In genomic region chr17:72123496-72123963, GRCh38 we compare ENCODE assay signal across 1 cellular context.
TF ChIP-seq lines count a peak whose summit lies in the region.

No MANE protein-coding gene starts in this region.

TF ChIP-seq in HepG2, 621 proteins besides CTCF, POLR2A, EP300 and RAD21 (continued from another document and continues in another):
- no peak for TF ChIP-seq ZBTB2 (CRISPR knock-in tag; IDR thresholded peaks at IDR 0.05; ENCODE audit: low read depth)
- 0 out of 2 replicates have a peak, but pooled peaks have one; percentile 6 for TF ChIP-seq ZMYM3 (CRISPR knock-in tag; IDR thresholded peaks at IDR 0.05)
- no peak for TF ChIP-seq ZNF446 (CRISPR knock-in tag; IDR thresholded peaks at IDR 0.05)
- peak; percentile 22; the same call in 1 of the 2 replicates for TF ChIP-seq ZNF788 (CRISPR knock-in tag; IDR thresholded peaks at IDR 0.05; ENCODE audit: borderline replicate concordance)
- 0 out of 4 replicates have a peak, but pooled peaks of 1 of the 2 experiments have one; percentile 14 for TF ChIP-seq KLF16 (CRISPR knock-in tag; IDR thresholded peaks at IDR 0.05)
- TF ChIP-seq IKZF5 (CRISPR knock-in tag; IDR thresholded peaks at IDR 0.05), result no peak
- peak; percentile 32; the same call in 1 of the 2 replicates for TF ChIP-seq KDM3A (CRISPR knock-in tag; IDR thresholded peaks at IDR 0.05; ENCODE audit: low read depth)
- TF ChIP-seq NR2F6 (IDR thresholded peaks at IDR 0.05), result no peak; the same call in none of the 2 replicates
- TF ChIP-seq NR2F6 (CRISPR knock-in tag; IDR thresholded peaks at IDR 0.05), result no peak
- 0 out of 2 replicates have a peak, but pooled peaks have one; percentile 3 for TF ChIP-seq ZNF816 (CRISPR knock-in tag; IDR thresholded peaks at IDR 0.05; ENCODE audit: borderline replicate concordance)
- TF ChIP-seq NFKBIZ (CRISPR knock-in tag; IDR thresholded peaks at IDR 0.05), result no peak
- no peak for TF ChIP-seq HHEX (CRISPR knock-in tag; IDR thresholded peaks at IDR 0.05)
- TF ChIP-seq, protein P1, sequence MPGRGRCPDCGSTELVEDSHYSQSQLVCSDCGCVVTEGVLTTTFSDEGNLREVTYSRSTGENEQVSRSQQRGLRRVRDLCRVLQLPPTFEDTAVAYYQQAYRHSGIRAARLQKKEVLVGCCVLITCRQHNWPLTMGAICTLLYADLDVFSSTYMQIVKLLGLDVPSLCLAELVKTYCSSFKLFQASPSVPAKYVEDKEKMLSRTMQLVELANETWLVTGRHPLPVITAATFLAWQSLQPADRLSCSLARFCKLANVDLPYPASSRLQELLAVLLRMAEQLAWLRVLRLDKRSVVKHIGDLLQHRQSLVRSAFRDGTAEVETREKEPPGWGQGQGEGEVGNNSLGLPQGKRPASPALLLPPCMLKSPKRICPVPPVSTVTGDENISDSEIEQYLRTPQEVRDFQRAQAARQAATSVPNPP (CRISPR knock-in tag; IDR thresholded peaks at IDR 0.05), result no peak
- TF ChIP-seq KMT2B (CRISPR knock-in tag; IDR thresholded peaks at IDR 0.05), result 0 out of 2 replicates have a peak, but pooled peaks have one; percentile 12
- peak; percentile 59; the same call in 1 of the 2 replicates for TF ChIP-seq ZFP41 (CRISPR knock-in tag; IDR thresholded peaks at IDR 0.05; ENCODE audit: borderline replicate concordance)
- TF ChIP-seq TFDP1 (CRISPR knock-in tag; IDR thresholded peaks at IDR 0.05; ENCODE audit: borderline replicate concordance), result no peak
- TF ChIP-seq HOXD1 (CRISPR knock-in tag; IDR thresholded peaks at IDR 0.05), result 0 out of 2 replicates have a peak, but pooled peaks have one; percentile 13
- TF ChIP-seq ZNF747 (CRISPR knock-in tag; IDR thresholded peaks at IDR 0.05; ENCODE audit: borderline replicate concordance), result no peak; the same call in none of the 2 replicates
- TF ChIP-seq ZNF34 (CRISPR knock-in tag; IDR thresholded peaks at IDR 0.05; ENCODE audit: borderline replicate concordance), result no peak
- TF ChIP-seq GATAD2A (CRISPR knock-in tag; IDR thresholded peaks at IDR 0.05), result peak; percentile 20
- TF ChIP-seq ZNF724P (CRISPR knock-in tag; IDR thresholded peaks at IDR 0.05; ENCODE audit: borderline replicate concordance), result no peak
- TF ChIP-seq ZBTB21 (CRISPR knock-in tag; IDR thresholded peaks at IDR 0.05), result peak; percentile 31
- no peak for TF ChIP-seq ATF4 (CRISPR knock-in tag; IDR thresholded peaks at IDR 0.05)
- TF ChIP-seq MLXIP (CRISPR knock-in tag; IDR thresholded peaks at IDR 0.05; ENCODE audit: borderline replicate concordance), result no peak
- TF ChIP-seq ZNF7 (CRISPR knock-in tag; IDR thresholded peaks at IDR 0.05), result no peak
- TF ChIP-seq ZBTB40 (IDR thresholded peaks at IDR 0.05), result no peak
- TF ChIP-seq ZBTB40 (CRISPR knock-in tag; IDR thresholded peaks at IDR 0.05), result 0 out of 2 replicates have a peak, but pooled peaks have one; percentile 13
- TF ChIP-seq, protein P2, sequence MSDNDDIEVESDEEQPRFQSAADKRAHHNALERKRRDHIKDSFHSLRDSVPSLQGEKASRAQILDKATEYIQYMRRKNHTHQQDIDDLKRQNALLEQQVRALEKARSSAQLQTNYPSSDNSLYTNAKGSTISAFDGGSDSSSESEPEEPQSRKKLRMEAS (IDR thresholded peaks at IDR 0.05), result peak; percentile 15; the same call in 1 of the 2 replicates
- no peak for TF ChIP-seq ATM (IDR thresholded peaks at IDR 0.05; ENCODE audit: borderline replicate concordance)
- no peak; the same call in 1 of the 2 replicates for TF ChIP-seq ARNTL (CRISPR knock-in tag; IDR thresholded peaks at IDR 0.05)
- TF ChIP-seq, protein P3, sequence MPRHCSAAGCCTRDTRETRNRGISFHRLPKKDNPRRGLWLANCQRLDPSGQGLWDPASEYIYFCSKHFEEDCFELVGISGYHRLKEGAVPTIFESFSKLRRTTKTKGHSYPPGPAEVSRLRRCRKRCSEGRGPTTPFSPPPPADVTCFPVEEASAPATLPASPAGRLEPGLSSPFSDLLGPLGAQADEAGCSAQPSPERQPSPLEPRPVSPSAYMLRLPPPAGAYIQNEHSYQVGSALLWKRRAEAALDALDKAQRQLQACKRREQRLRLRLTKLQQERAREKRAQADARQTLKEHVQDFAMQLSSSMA (CRISPR knock-in tag; IDR thresholded peaks at IDR 0.05), result no peak
- TF ChIP-seq ZNF230 (CRISPR knock-in tag; IDR thresholded peaks at IDR 0.05), result 0 out of 2 replicates have a peak, but pooled peaks have one; percentile 6
- no peak for TF ChIP-seq ZNF790 (CRISPR knock-in tag; IDR thresholded peaks at IDR 0.05; ENCODE audit: borderline replicate concordance)
- no peak for TF ChIP-seq ZNF143 (CRISPR knock-in tag; IDR thresholded peaks at IDR 0.05)
- 0 out of 2 replicates have a peak, but pooled peaks have one; percentile 47 for TF ChIP-seq EED (CRISPR knock-in tag; IDR thresholded peaks at IDR 0.05)
- TF ChIP-seq ZNF367 (CRISPR knock-in tag; IDR thresholded peaks at IDR 0.05; ENCODE audit: borderline replicate concordance), result no peak
- no peak for TF ChIP-seq NFYB (CRISPR knock-in tag; IDR thresholded peaks at IDR 0.05)
